ENCODE assay signal across 24 cellular contexts in genomic region chr4:16783119-16783518, GRCh38.
DNase-seq lines count a peak whose midpoint lies in the region; ATAC-seq and TF ChIP-seq lines count a peak whose summit lies in the region.
"Had no signal": no experiment of that assay in that cellular context is flagged by ENCODE, and none has a peak within 500 bp of the region (broad histone marks: within the 10 kb centered on the region; RNA-seq: fewer than 3 reads in every experiment).

No MANE protein-coding gene starts in this region.

- peaks cover 4% of the 10 kb centered on the region for H3K4me1 ChIP-seq in NT2/D1 (ENCODE audit: insufficient read depth, insufficient read length)
- H3K4me1 ChIP-seq in mesodermal cell (ENCODE audit: control insufficient read depth, insufficient read depth, low read length, poor library complexity, severe bottlenecking): peaks cover 34% of the 10 kb centered on the region
- H3K4me1 ChIP-seq in trophoblast cell (ENCODE audit: control insufficient read depth in 1 of 2, insufficient read depth in 2 of 2, low read length in 2 of 2): peaks cover 0 to 1% of the 10 kb centered on the region in 2 experiments
- H3K4me1 ChIP-seq: colonic mucosa, pancreas had no signal

- H3K27ac Mint-ChIP-seq in activated naive CD8-positive, alpha-beta T cell treated with anti-CD3 and anti-CD28 coated beads, Interleukin-2, amount 50 U/mL, for 24 hours: no peak overlapping the region
- H3K27ac Mint-ChIP-seq in activated CD4-positive, alpha-beta memory T cell treated with anti-CD3 and anti-CD28 coated beads for 36 hours: no peak overlapping the region
- H3K27ac Mint-ChIP-seq: activated CD8-positive, alpha-beta T cell treated with anti-CD3 and anti-CD28 coated beads, Interleukin-2, amount 10 ng/mL, durations not matched to agents 7 days and 5 days; CD4-positive, alpha-beta memory T cell; naive thymus-derived CD8-positive, alpha-beta T cell; stimulated activated naive CD8-positive, alpha-beta T cell treated with anti-CD3 and anti-CD28 coated beads, Interleukin-15, Interleukin-2, amounts not matched to agents 100 ng/mL and 50 ng/mL, for 24 hours had no signal

- peaks cover 5% of the 10 kb centered on the region for H3K36me3 ChIP-seq in NT2/D1 (ENCODE audit: insufficient read depth, insufficient read length, low read length)
- peaks cover 36% of the 10 kb centered on the region for H3K36me3 ChIP-seq in mesodermal cell (ENCODE audit: control insufficient read depth, insufficient read depth, low read length)
- H3K36me3 ChIP-seq in trophoblast cell (ENCODE audit: control insufficient read depth in 1 of 2, insufficient read depth in 2 of 2, low read length in 2 of 2): no peaks in the 10 kb centered on the region
- H3K36me3 ChIP-seq: colonic mucosa, pancreas had no signal

- H3K79me1 ChIP-seq in trophoblast cell (ENCODE audit: low read length): no peaks in the 10 kb centered on the region

- intact Hi-C loops in activated CD4-positive, alpha-beta memory T cell treated with anti-CD3 and anti-CD28 coated beads for 36 hours (cut with micrococcal nuclease): no loop called here

- no peak overlapping the region for H3K9ac ChIP-seq in NT2/D1 (ENCODE audit: insufficient read length, low read depth)
- no peak overlapping the region for H3K9ac ChIP-seq in trophoblast cell (ENCODE audit: low read length)

- H3K27ac ChIP-seq in mesodermal cell (ENCODE audit: low read depth, low read length, severe bottlenecking) (peak overlapping the region; percentile 51), trophoblast cell (ENCODE audit: low read depth, low read length) (no peak overlapping the region)
- H3K27ac ChIP-seq: colonic mucosa, pancreas had no signal

- no peaks in the 10 kb centered on the region for H3K9me3 ChIP-seq in NT2/D1 (ENCODE audit: insufficient read depth, low read length)
- H3K9me3 ChIP-seq in mesodermal cell (ENCODE audit: control insufficient read depth, low read length): no peaks in the 10 kb centered on the region
- peaks cover 2% of the 10 kb centered on the region for H3K9me3 ChIP-seq in trophoblast cell (ENCODE audit: insufficient read depth, low read depth, low read length)
- H3K9me3 ChIP-seq: colonic mucosa, pancreas had no signal

- POLR2A ChIA-PET in activated CD4-positive, alpha-beta memory T cell treated with anti-CD3 and anti-CD28 coated beads for 36 hours (lab: Charles Lee): no interaction called here

- no peaks in the 10 kb centered on the region for H3K4me1 Mint-ChIP-seq in activated naive CD8-positive, alpha-beta T cell treated with anti-CD3 and anti-CD28 coated beads, Interleukin-2, amount 50 U/mL, for 24 hours
- no peaks in the 10 kb centered on the region for H3K4me1 Mint-ChIP-seq in activated CD4-positive, alpha-beta memory T cell treated with anti-CD3 and anti-CD28 coated beads for 36 hours (ENCODE audit: low read depth)
- H3K4me1 Mint-ChIP-seq: CD4-positive, alpha-beta memory T cell; naive thymus-derived CD8-positive, alpha-beta T cell had no signal

- H3K4me3 ChIP-seq in NT2/D1 (ENCODE audit: insufficient read length, low read depth) (no peak overlapping the region), fibroblast of pulmonary artery (replicated peaks; ENCODE audit: low read depth, low read length) (no peak overlapping the region), mesodermal cell (ENCODE audit: extremely low read depth, insufficient read depth, low read length, poor library complexity, severe bottlenecking) (no peak overlapping the region), trophoblast cell (ENCODE audit: low read depth, low read length) (no peak overlapping the region)
- H3K4me3 ChIP-seq: colonic mucosa, pancreas had no signal

- H2BK12ac ChIP-seq in trophoblast cell (ENCODE audit: low read length): no peak overlapping the region

- H3K27me3 ChIP-seq in NT2/D1 (ENCODE audit: insufficient read depth, insufficient read length): no peaks in the 10 kb centered on the region
- no peaks in the 10 kb centered on the region for H3K27me3 ChIP-seq in trophoblast cell (ENCODE audit: insufficient read depth, low read length)
- H3K27me3 ChIP-seq: colonic mucosa, pancreas had no signal

- no peak for TF ChIP-seq CTCF in fibroblast of pulmonary artery (IDR thresholded peaks at IDR 0.05; ENCODE audit: low read length, missing control alignments)

- no peak overlapping the region for H3K4me3 Mint-ChIP-seq in activated naive CD8-positive, alpha-beta T cell treated with anti-CD3 and anti-CD28 coated beads, Interleukin-2, amount 50 U/mL, for 24 hours
- no peak overlapping the region for H3K4me3 Mint-ChIP-seq in activated CD4-positive, alpha-beta memory T cell treated with anti-CD3 and anti-CD28 coated beads for 36 hours
- H3K4me3 Mint-ChIP-seq: activated CD8-positive, alpha-beta T cell treated with anti-CD3 and anti-CD28 coated beads, Interleukin-2, amount 10 ng/mL, durations not matched to agents 7 days and 5 days; CD4-positive, alpha-beta memory T cell; naive thymus-derived CD8-positive, alpha-beta T cell; stimulated activated naive CD8-positive, alpha-beta T cell treated with anti-CD3 and anti-CD28 coated beads, Interleukin-15, Interleukin-2, amounts not matched to agents 100 ng/mL and 50 ng/mL, for 24 hours had no signal

- no peak overlapping the region for H3K4me2 ChIP-seq in trophoblast cell (ENCODE audit: low read length)

- H2BK120ac ChIP-seq in trophoblast cell (ENCODE audit: insufficient read depth, low read length, poor library complexity): no peak overlapping the region

- no peak overlapping the region for H3K14ac ChIP-seq in trophoblast cell (ENCODE audit: low read length)

- no peak overlapping the region for H2AK5ac ChIP-seq in trophoblast cell (ENCODE audit: low read length)

- H3K36me3 Mint-ChIP-seq in activated naive CD8-positive, alpha-beta T cell treated with anti-CD3 and anti-CD28 coated beads, Interleukin-2, amount 50 U/mL, for 24 hours (ENCODE audit: low read depth): no peaks in the 10 kb centered on the region
- no peaks in the 10 kb centered on the region for H3K36me3 Mint-ChIP-seq in activated CD4-positive, alpha-beta memory T cell treated with anti-CD3 and anti-CD28 coated beads for 36 hours
- H3K36me3 Mint-ChIP-seq: CD4-positive, alpha-beta memory T cell; naive thymus-derived CD8-positive, alpha-beta T cell had no signal

- no peak overlapping the region for H3K4ac ChIP-seq in trophoblast cell (ENCODE audit: low read depth, low read length)

- no peaks in the 10 kb centered on the region for H3K79me2 ChIP-seq in trophoblast cell (ENCODE audit: control insufficient read depth, insufficient read depth, low read length, poor library complexity)

- no peak overlapping the region for H4K12ac ChIP-seq in trophoblast cell (ENCODE audit: low read depth, low read length)

- DNase-seq in EH (ENCODE audit: low read depth): peak; percentile 52
- DNase-seq in NT2/D1 (ENCODE audit: low read depth, low spot score): peak; percentile 72
- peak; percentile 72 for DNase-seq in fibroblast of pulmonary artery (ENCODE audit: low read depth)
- no peak for DNase-seq in activated naive CD4-positive, alpha-beta T cell (lab: John Stamatoyannopoulos, UW)
- no peak for DNase-seq in activated naive CD8-positive, alpha-beta T cell treated with anti-CD3 and anti-CD28 coated beads, Interleukin-2, amount 50 U/mL, for 24 hours
- no peak for DNase-seq in activated CD4-positive, alpha-beta memory T cell treated with anti-CD3 and anti-CD28 coated beads for 36 hours
- DNase-seq in trophoblast cell: no peak
- DNase-seq: activated CD4-positive, CD25-positive, alpha-beta regulatory T cell treated with anti-CD3 and anti-CD28 coated beads, Interleukin-2, amount 50 U/mL, for 72 hours; activated CD8-positive, alpha-beta T cell treated with anti-CD3 and anti-CD28 coated beads, Interleukin-2, amount 10 ng/mL, durations not matched to agents 7 days and 5 days; activated effector memory CD4-positive, alpha-beta T cell treated with anti-CD3 and anti-CD28 coated beads, Interleukin-2, amount 50 U/mL, for 16 hours; CD4-positive, alpha-beta memory T cell; colonic mucosa; DMS153; GDM1; midbrain; naive thymus-derived CD8-positive, alpha-beta T cell; NCI-H187; NCI-H524 treated with DMSO at 0.1 percent for 48 hours; pancreas; right cardiac atrium; T-helper 1 cell had no signal

- ATAC-seq in activated naive CD8-positive, alpha-beta T cell treated with anti-CD3 and anti-CD28 coated beads, Interleukin-2, amount 50 U/mL, for 24 hours: no peak
- ATAC-seq: activated CD8-positive, alpha-beta T cell treated with anti-CD3 and anti-CD28 coated beads, Interleukin-2, amount 10 ng/mL, durations not matched to agents 7 days and 5 days; left lobe of liver; naive thymus-derived CD8-positive, alpha-beta T cell; pancreas had no signal

- CTCF ChIA-PET in activated CD4-positive, alpha-beta memory T cell treated with anti-CD3 and anti-CD28 coated beads for 36 hours (lab: Charles Lee): no interaction called here

- no peaks in the 10 kb centered on the region for H3K27me3 Mint-ChIP-seq in activated naive CD8-positive, alpha-beta T cell treated with anti-CD3 and anti-CD28 coated beads, Interleukin-2, amount 50 U/mL, for 24 hours
- H3K27me3 Mint-ChIP-seq in activated CD4-positive, alpha-beta memory T cell treated with anti-CD3 and anti-CD28 coated beads for 36 hours: no peaks in the 10 kb centered on the region
- H3K27me3 Mint-ChIP-seq: CD4-positive, alpha-beta memory T cell; naive thymus-derived CD8-positive, alpha-beta T cell; stimulated activated naive CD8-positive, alpha-beta T cell treated with anti-CD3 and anti-CD28 coated beads, Interleukin-15, Interleukin-2, amounts not matched to agents 100 ng/mL and 50 ng/mL, for 24 hours had no signal

- no peak overlapping the region for H4K8ac ChIP-seq in trophoblast cell (ENCODE audit: low read depth, low read length)

- no peak overlapping the region for H2AFZ ChIP-seq in trophoblast cell (ENCODE audit: insufficient read depth, low read length, poor library complexity)

- WGBS in mesodermal cell (ENCODE audit: insufficient coverage in 2 of 2), 2 experiments: 52% methylated on average over 3 to 4 of the region's 4 CpGs
- no CpG with 5 or more reads among the region's 4 CpGs for WGBS in trophoblast cell (ENCODE audit: extremely low coverage, insufficient coverage, insufficient read length)

- no peak overlapping the region for H2BK5ac ChIP-seq in trophoblast cell (ENCODE audit: low read depth, low read length, poor library complexity)

- H3K23ac ChIP-seq in trophoblast cell (ENCODE audit: low read length): no peak overlapping the region

- no peak overlapping the region for H3K18ac ChIP-seq in trophoblast cell (ENCODE audit: low read length)

- no peaks in the 10 kb centered on the region for H3K9me3 Mint-ChIP-seq in activated naive CD8-positive, alpha-beta T cell treated with anti-CD3 and anti-CD28 coated beads, Interleukin-2, amount 50 U/mL, for 24 hours
- no peaks in the 10 kb centered on the region for H3K9me3 Mint-ChIP-seq in activated CD4-positive, alpha-beta memory T cell treated with anti-CD3 and anti-CD28 coated beads for 36 hours
- H3K9me3 Mint-ChIP-seq: CD4-positive, alpha-beta memory T cell; naive thymus-derived CD8-positive, alpha-beta T cell; stimulated activated naive CD8-positive, alpha-beta T cell treated with anti-CD3 and anti-CD28 coated beads, Interleukin-15, Interleukin-2, amounts not matched to agents 100 ng/mL and 50 ng/mL, for 24 hours had no signal

- H4K91ac ChIP-seq in trophoblast cell (ENCODE audit: low read depth, low read length): no peak overlapping the region

Comparison
In these comparisons a context has a peak if more than half of its experiments do, and no peak if none do; other contexts are left out.
1. DNase-seq: peak in EH (single experiment), NT2/D1 (single experiment) and fibroblast of pulmonary artery (single experiment); none in activated naive CD4-positive, alpha-beta T cell (0 of 4), activated naive CD8-positive, alpha-beta T cell treated with anti-CD3 and anti-CD28 coated beads, Interleukin-2, amount 50 U/mL, for 24 hours (single experiment), activated CD4-positive, alpha-beta memory T cell treated with anti-CD3 and anti-CD28 coated beads for 36 hours (single experiment) and trophoblast cell (0 of 2).